8 cellular contexts compared by ENCODE assay signal in the genomic region with DNA sequence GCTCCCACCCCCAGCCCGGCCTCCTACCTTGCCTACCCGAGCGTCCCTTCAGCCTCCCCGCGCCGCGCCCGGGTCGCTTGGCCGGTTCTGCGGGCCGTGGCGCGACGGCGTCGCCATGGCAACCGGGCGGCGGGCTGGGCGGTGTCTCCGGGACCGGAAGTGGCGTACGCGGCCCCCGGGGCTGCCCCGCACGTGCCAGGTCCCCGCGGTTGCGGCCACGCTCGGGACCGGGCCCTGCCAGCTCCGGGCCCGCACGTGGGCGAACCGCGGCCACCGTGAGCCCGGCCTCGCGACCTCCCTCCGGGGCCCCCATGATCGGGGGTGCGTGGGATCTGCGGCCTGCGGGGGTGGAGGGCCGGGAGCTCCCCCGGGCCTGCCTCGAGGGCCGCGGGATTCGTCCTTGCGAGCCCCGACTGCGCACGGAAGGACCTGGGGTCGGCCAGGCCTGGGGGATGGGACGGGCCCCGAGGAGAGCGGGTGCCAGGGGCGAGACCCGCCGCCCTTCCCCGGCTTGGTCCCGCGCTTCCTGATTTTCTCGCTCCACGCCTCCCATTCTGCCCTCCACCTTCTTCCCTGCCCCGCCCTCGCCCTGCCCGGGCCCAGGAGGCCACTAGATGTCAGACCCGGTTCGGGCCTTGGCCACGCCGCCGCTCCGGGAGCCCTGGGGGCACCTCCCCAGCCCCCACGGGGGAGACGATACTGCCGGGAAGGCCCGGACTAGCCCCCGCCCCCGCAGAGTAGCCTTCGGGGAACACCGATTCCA. TPM values are rescaled to one million over a fixed set of nuclear protein-coding genes. Genes with fewer than 3 reads are reported as not detected.
A peak's percentile ranks its signal among the peaks of the same experiment; 100 is the strongest.
DNase-seq lines count a peak whose midpoint lies in the region; FAIRE-seq and TF ChIP-seq lines count a peak whose summit lies in the region.

A gene with protein sequence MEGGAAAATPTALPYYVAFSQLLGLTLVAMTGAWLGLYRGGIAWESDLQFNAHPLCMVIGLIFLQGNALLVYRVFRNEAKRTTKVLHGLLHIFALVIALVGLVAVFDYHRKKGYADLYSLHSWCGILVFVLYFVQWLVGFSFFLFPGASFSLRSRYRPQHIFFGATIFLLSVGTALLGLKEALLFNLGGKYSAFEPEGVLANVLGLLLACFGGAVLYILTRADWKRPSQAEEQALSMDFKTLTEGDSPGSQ (minus strand): TSS at position 89 of the 763 bp plus-strand sequence. CDS start 8,759 bp downstream, outside the sequence.

- TF ChIP-seq CTCF in HFFc6 (IDR thresholded peaks at IDR 0.05) (peak; percentile 20), WI38 (IDR thresholded peaks at IDR 0.05; ENCODE audit: low read depth, low read length) (no peak)

- TF ChIP-seq POLR2A in GM12891 (IDR thresholded peaks at IDR 0.05; ENCODE audit: low read depth, low read length), result no peak

- H3K27ac Mint-ChIP-seq in HFFc6, result peak within 1 kb of the TSS; percentile 19

- H3K4me1 Mint-ChIP-seq in HFFc6 (ENCODE audit: low read depth), result peaks cover 17% of the 10 kb centered on the region

- no peaks in the 10 kb centered on the region for H3K9me3 Mint-ChIP-seq in HFFc6

- H3K4me3 ChIP-seq in WI38 (ENCODE audit: low read depth, low read length), result peak within 1 kb of the TSS; percentile 37

- peaks cover 6% of the 10 kb centered on the region for H3K27me3 Mint-ChIP-seq in HFFc6 (ENCODE audit: insufficient read depth)

- DNase-seq in GM12891 (ENCODE audit: insufficient read length, low spot score) (peak; percentile 93), HFFc6 (no peak), NCI-H1092 treated with DMSO at 0.1 percent for 48 hours (lab: John Stamatoyannopoulos, UW) (peak; percentile 82), kidney glomerular epithelial cell (lab: John Stamatoyannopoulos, UW) (peak; percentile 52), NK-92 (lab: John Stamatoyannopoulos, UW; ENCODE audit: unreplicated experiment) (no peak)
- peak; percentile 72 for DNase-seq in central memory CD4-positive, alpha-beta T cell
- peak; percentile 45 to 62 (median 55) for DNase-seq in stimulated activated CD4-positive, alpha-beta T cell treated with anti-CD3 and anti-CD28 coated beads, Interleukin-1b, Interleukin-23, amount 100 ng/mL, for 24 hours (ENCODE audit: low read depth in 4 of 4, low spot score in 1 of 4)

- FAIRE-seq in GM12891 (lab: Jason Lieb, UNC), result peak; percentile 70

- H3K4me3 Mint-ChIP-seq in HFFc6, result peak within 1 kb of the TSS; percentile 57

- no peaks in the 10 kb centered on the region for H3K36me3 Mint-ChIP-seq in HFFc6 (ENCODE audit: low read depth)

TF ChIP-seq in GM12891, 5 proteins besides CTCF, POLR2A, EP300 and RAD21:
- TF ChIP-seq TAF1 (IDR thresholded peaks at IDR 0.05; ENCODE audit: low read depth, low read length) (no peak), POLR2AphosphoS5 (IDR thresholded peaks at IDR 0.05; ENCODE audit: low read depth, low read length) (no peak), POU2F2 (IDR thresholded peaks at IDR 0.05; ENCODE audit: low read depth, low read length) (no peak)

RNA-seq across cellular contexts. Expression of the gene that starts here (rescaled TPM):
- 3.8 TPM for polyA plus RNA-seq in GM12891 (2012; ENCODE audit: low read depth, missing spikeins)
- total RNA-seq in HFFc6 (2021; fragmentation: NEBNext Ultra II Directional; extraction: Animal tissue kit (Norgen Biotek cat#: 25700)), result 10 to 100 TPM in 4 of 6 experiments, 1 to 10 TPM in 2; 5.5 to 21.4 (median 15.9) TPM

Comparison
In these comparisons a context has a peak if more than half of its experiments do, and no peak if none do; other contexts are left out.
1. DNase-seq: peak in GM12891 (single experiment), NCI-H1092 treated with DMSO at 0.1 percent for 48 hours (single experiment), central memory CD4-positive, alpha-beta T cell (single experiment), kidney glomerular epithelial cell (single experiment) and stimulated activated CD4-positive, alpha-beta T cell treated with anti-CD3 and anti-CD28 coated beads, Interleukin-1b, Interleukin-23, amount 100 ng/mL, for 24 hours (4 of 4); none in HFFc6 (single experiment) and NK-92 (single experiment).